In the genomic region with DNA sequence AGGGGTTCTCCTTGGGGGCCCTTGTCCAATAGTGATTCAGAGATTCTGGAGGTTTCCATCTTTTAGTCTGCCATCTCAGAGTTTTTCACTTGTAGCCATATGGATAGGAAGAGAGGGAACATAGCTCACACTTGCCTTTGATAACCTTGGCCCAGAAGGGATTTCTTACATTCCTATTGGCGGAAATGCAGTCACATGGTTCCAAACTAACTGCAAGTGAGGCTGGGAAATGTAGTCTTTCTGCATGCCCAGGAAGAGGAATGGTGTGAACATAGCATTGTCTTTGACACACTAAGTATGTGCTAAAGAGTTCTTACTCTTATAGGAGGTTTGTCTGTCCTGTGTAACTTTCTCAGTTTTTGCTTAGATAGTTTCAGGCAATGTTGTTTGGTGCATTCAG, we compare ENCODE assay signal across 1 cellular context.
A peak's percentile ranks its signal among the peaks of the same experiment; 100 is the strongest.
TF ChIP-seq lines count a peak whose summit lies in the region.

No MANE protein-coding gene starts in this region.

TF ChIP-seq in WTC11, 78 proteins besides CTCF, POLR2A, EP300 and RAD21 (continued from another document):
- TF ChIP-seq, protein P1, sequence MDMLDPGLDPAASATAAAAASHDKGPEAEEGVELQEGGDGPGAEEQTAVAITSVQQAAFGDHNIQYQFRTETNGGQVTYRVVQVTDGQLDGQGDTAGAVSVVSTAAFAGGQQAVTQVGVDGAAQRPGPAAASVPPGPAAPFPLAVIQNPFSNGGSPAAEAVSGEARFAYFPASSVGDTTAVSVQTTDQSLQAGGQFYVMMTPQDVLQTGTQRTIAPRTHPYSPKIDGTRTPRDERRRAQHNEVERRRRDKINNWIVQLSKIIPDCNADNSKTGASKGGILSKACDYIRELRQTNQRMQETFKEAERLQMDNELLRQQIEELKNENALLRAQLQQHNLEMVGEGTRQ (CRISPR knock-in tag; IDR thresholded peaks at IDR 0.05) = peak; percentile 85
TF ChIP-seq in WTC11: peak in this region for 2; not testable (repeated sequence) for 76.
